1 cellular context compared by ENCODE assay signal in the genomic region with DNA sequence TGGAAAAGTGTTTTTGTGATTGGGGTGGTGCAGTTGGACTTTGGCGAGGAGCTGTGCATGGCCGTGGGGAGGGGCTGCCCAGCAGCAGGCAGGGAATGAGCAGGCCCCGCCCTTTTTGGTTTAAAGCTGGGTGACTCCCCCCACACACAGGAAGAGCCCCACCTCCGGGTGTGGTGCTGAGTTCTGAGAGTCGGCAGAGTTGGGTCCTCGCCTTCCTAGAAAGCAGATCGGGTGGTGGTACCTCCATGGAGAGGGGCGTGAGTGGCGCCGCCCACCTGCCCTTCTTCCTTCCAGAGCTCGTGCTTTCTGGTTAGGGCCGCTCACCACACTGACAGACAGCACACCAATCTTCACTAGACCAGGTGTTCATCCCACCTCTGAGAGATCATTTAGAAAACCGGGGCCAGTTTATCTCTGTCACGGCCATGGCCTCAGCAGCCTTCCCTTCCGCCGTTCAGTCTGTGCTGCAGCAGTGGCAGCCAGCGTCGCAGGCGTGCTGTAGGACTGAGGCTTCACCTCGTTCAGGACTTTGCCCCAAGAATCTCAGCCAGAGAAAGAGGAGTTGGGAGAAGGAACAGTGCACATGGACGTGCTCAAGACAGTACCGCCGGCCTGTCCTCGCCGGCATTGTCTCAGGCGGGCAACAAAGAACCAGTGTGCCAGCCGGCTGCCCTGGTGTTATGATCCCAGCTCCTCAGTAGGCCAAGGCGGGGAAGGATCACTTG.
TF ChIP-seq lines count a peak whose summit lies in the region.

No MANE protein-coding gene starts in this region.

TF ChIP-seq in K562, 482 proteins besides CTCF, POLR2A, EP300 and RAD21 (continued from another document):
- TF ChIP-seq ZBTB40 (IDR thresholded peaks at IDR 0.05) (no peak), ZBTB40 (CRISPR knock-in tag; IDR thresholded peaks at IDR 0.05) (no peak), ZNF778 (CRISPR knock-in tag; IDR thresholded peaks at IDR 0.05) (no peak), NCOA6 (IDR thresholded peaks at IDR 0.05) (no peak), HDAC2 (IDR thresholded peaks at IDR 0.05) (no peak), PATZ1 (CRISPR knock-in tag; IDR thresholded peaks at IDR 0.05; ENCODE audit: borderline replicate concordance) (no peak), CEBPG (CRISPR knock-in tag; IDR thresholded peaks at IDR 0.05) (no peak), CEBPG (tag; conservative IDR thresholded peaks at IDR 0.05 in 1 of 2, IDR thresholded peaks at IDR 0.05 in 1 of 2) (no peak)
- TF ChIP-seq, protein P1, sequence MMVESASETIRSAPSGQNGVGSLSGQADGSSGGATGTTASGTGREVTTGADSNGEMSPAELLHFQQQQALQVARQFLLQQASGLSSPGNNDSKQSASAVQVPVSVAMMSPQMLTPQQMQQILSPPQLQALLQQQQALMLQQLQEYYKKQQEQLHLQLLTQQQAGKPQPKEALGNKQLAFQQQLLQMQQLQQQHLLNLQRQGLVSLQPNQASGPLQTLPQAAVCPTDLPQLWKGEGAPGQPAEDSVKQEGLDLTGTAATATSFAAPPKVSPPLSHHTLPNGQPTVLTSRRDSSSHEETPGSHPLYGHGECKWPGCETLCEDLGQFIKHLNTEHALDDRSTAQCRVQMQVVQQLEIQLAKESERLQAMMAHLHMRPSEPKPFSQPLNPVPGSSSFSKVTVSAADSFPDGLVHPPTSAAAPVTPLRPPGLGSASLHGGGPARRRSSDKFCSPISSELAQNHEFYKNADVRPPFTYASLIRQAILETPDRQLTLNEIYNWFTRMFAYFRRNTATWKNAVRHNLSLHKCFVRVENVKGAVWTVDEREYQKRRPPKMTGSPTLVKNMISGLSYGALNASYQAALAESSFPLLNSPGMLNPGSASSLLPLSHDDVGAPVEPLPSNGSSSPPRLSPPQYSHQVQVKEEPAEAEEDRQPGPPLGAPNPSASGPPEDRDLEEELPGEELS (CRISPR knock-in tag; IDR thresholded peaks at IDR 0.05; ENCODE audit: borderline replicate concordance): no peak
